ENCODE assay signal across 12 cellular contexts in the genomic region with DNA sequence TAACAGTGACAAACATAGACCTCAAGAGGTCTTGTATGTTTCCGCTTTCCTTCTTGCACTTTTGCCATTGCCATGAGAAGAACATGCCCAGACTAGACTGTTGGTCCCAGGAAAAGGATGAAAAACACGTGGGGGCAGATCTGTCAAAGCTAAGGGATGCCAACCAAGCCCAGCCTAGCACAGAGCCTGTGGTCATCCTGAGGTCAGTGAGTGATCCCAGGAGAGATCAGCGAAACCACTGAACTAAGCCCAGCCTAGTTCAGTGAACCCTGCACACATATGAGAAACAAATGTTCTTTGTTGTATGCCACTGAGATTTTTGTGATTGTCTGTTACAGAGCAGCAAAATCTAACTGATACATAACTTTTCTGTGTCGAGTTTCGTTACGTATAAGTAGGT.
DNase-seq lines count a peak whose midpoint lies in the region; ATAC-seq lines count a peak whose summit lies in the region.
"Had no signal": no experiment of that assay in that cellular context is flagged by ENCODE, and none has a peak within 500 bp of the region (broad histone marks: within the 10 kb centered on the region; RNA-seq: fewer than 3 reads in every experiment).

No MANE protein-coding gene starts in this region.

- DNase-seq in HK-2 (ENCODE audit: unreplicated experiment) (peak; percentile 3), fibroblast of gingiva (ENCODE audit: low read depth) (peak; percentile 1), T-helper 2 cell (no peak), NCI-H1417 treated with DMSO at 0.1 percent for 48 hours (lab: John Stamatoyannopoulos, UW) (no peak)
- DNase-seq: activated CD8-positive, alpha-beta T cell treated with anti-CD3 and anti-CD28 coated beads for 36 hours; endodermal cell; mesenchymal stem cell; NCI-H2081 treated with DMSO at 0.1 percent for 48 hours; right cardiac atrium had no signal

- ATAC-seq in GM19025 (IDR thresholded peaks at IDR 0.05; ENCODE audit: low read depth, unreplicated experiment), result peak; percentile 69
- no peak for ATAC-seq in GM18519 (IDR thresholded peaks at IDR 0.05; ENCODE audit: low FRiP score, unreplicated experiment)
- ATAC-seq in GM18870 (IDR thresholded peaks at IDR 0.05; ENCODE audit: unreplicated experiment), result no peak
- ATAC-seq: activated CD8-positive, alpha-beta T cell treated with anti-CD3 and anti-CD28 coated beads for 36 hours; right cardiac atrium had no signal

Comparison
In these comparisons a context has a peak if more than half of its experiments do, and no peak if none do; other contexts are left out.
1. DNase-seq: peak in HK-2 (single experiment) and fibroblast of gingiva (single experiment); none in T-helper 2 cell (0 of 5) and NCI-H1417 treated with DMSO at 0.1 percent for 48 hours (single experiment).